Comparison of ENCODE assay signal across 1 cellular context in the genomic region with DNA sequence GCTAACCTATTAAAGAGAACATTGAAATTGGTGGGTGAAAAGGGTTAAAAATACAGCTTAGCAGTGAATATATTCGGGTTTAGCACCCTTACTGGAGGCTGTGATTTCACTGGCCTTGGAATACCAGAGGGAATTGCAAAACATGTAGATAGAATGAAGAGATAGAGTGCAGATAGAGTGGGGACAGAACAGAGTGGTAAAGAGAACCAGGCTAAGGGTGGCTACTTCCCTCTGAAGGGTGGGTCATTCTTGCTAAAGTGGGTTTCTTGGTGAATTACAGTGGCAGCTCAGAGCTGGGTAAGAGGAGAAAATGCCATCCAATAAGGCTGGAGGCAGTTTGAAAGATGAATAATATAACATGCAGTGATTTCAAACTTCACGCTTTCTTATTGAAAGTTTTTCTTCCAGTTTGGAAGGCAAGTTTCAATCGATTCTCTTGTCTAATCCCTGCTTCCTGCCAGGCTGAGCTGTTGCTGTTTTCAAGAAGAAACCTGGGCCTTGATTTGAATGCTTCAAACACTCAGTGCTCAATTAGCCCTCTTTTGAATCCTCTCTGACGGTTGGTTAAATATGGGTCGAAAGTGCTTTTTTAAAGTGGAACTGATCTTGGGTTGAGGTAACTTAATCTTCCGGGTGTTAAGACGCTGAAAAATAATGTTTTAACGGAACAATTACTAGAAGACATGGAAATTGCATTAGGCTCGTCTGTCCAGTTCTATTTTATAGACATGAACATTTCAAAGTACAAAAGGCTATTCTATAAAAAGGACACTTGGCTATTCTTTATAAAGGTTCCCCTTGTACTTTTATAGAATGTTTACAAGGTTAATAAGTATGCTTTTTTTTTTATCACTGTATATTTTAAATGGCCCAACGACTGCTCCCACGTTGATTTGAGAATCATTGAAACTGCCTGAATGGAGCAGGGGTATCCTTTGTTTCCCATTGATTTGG.
TF ChIP-seq lines count a peak whose summit lies in the region.

No MANE protein-coding gene starts in this region.

TF ChIP-seq in H1, 55 proteins besides CTCF, POLR2A, EP300 and RAD21:
- TF ChIP-seq, protein P1, sequence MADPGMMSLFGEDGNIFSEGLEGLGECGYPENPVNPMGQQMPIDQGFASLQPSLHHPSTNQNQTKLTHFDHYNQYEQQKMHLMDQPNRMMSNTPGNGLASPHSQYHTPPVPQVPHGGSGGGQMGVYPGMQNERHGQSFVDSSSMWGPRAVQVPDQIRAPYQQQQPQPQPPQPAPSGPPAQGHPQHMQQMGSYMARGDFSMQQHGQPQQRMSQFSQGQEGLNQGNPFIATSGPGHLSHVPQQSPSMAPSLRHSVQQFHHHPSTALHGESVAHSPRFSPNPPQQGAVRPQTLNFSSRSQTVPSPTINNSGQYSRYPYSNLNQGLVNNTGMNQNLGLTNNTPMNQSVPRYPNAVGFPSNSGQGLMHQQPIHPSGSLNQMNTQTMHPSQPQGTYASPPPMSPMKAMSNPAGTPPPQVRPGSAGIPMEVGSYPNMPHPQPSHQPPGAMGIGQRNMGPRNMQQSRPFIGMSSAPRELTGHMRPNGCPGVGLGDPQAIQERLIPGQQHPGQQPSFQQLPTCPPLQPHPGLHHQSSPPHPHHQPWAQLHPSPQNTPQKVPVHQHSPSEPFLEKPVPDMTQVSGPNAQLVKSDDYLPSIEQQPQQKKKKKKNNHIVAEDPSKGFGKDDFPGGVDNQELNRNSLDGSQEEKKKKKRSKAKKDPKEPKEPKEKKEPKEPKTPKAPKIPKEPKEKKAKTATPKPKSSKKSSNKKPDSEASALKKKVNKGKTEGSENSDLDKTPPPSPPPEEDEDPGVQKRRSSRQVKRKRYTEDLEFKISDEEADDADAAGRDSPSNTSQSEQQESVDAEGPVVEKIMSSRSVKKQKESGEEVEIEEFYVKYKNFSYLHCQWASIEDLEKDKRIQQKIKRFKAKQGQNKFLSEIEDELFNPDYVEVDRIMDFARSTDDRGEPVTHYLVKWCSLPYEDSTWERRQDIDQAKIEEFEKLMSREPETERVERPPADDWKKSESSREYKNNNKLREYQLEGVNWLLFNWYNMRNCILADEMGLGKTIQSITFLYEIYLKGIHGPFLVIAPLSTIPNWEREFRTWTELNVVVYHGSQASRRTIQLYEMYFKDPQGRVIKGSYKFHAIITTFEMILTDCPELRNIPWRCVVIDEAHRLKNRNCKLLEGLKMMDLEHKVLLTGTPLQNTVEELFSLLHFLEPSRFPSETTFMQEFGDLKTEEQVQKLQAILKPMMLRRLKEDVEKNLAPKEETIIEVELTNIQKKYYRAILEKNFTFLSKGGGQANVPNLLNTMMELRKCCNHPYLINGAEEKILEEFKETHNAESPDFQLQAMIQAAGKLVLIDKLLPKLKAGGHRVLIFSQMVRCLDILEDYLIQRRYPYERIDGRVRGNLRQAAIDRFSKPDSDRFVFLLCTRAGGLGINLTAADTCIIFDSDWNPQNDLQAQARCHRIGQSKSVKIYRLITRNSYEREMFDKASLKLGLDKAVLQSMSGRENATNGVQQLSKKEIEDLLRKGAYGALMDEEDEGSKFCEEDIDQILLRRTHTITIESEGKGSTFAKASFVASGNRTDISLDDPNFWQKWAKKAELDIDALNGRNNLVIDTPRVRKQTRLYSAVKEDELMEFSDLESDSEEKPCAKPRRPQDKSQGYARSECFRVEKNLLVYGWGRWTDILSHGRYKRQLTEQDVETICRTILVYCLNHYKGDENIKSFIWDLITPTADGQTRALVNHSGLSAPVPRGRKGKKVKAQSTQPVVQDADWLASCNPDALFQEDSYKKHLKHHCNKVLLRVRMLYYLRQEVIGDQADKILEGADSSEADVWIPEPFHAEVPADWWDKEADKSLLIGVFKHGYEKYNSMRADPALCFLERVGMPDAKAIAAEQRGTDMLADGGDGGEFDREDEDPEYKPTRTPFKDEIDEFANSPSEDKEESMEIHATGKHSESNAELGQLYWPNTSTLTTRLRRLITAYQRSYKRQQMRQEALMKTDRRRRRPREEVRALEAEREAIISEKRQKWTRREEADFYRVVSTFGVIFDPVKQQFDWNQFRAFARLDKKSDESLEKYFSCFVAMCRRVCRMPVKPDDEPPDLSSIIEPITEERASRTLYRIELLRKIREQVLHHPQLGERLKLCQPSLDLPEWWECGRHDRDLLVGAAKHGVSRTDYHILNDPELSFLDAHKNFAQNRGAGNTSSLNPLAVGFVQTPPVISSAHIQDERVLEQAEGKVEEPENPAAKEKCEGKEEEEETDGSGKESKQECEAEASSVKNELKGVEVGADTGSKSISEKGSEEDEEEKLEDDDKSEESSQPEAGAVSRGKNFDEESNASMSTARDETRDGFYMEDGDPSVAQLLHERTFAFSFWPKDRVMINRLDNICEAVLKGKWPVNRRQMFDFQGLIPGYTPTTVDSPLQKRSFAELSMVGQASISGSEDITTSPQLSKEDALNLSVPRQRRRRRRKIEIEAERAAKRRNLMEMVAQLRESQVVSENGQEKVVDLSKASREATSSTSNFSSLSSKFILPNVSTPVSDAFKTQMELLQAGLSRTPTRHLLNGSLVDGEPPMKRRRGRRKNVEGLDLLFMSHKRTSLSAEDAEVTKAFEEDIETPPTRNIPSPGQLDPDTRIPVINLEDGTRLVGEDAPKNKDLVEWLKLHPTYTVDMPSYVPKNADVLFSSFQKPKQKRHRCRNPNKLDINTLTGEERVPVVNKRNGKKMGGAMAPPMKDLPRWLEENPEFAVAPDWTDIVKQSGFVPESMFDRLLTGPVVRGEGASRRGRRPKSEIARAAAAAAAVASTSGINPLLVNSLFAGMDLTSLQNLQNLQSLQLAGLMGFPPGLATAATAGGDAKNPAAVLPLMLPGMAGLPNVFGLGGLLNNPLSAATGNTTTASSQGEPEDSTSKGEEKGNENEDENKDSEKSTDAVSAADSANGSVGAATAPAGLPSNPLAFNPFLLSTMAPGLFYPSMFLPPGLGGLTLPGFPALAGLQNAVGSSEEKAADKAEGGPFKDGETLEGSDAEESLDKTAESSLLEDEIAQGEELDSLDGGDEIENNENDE (IDR thresholded peaks at IDR 0.05; ENCODE audit: insufficient replicate concordance, low read length): peak; percentile 61
- TF ChIP-seq SUZ12 (IDR thresholded peaks at IDR 0.05; ENCODE audit: low read length) (no peak), GABPA (IDR thresholded peaks at IDR 0.05; ENCODE audit: borderline replicate concordance, insufficient read depth, low read length) (no peak), ASH2L (IDR thresholded peaks at IDR 0.05; ENCODE audit: low read length) (peak; percentile 7)
